Comparison of ENCODE assay signal across 1 cellular context in genomic region chr7:43439631-43440401, GRCh38.
TF ChIP-seq lines count a peak whose summit lies in the region.

No MANE protein-coding gene starts in this region.

TF ChIP-seq in GM12878, 131 proteins besides CTCF, POLR2A, EP300 and RAD21 (continued from another document):
- TF ChIP-seq ZBTB40 (IDR thresholded peaks at IDR 0.05; ENCODE audit: borderline replicate concordance) (no peak), SMARCA5 (IDR thresholded peaks at IDR 0.05) (peak; percentile 52; the same call in 1 of the 2 replicates), MYB (IDR thresholded peaks at IDR 0.05; ENCODE audit: borderline replicate concordance, low read depth, low read length) (no peak), ZNF207 (IDR thresholded peaks at IDR 0.05; ENCODE audit: borderline replicate concordance) (no peak), ESRRA (IDR thresholded peaks at IDR 0.05; ENCODE audit: low read length) (no peak), MTA2 (IDR thresholded peaks at IDR 0.05; ENCODE audit: low read depth) (no peak), MYC (IDR thresholded peaks at IDR 0.05; ENCODE audit: insufficient read depth, insufficient read length, insufficient replicate concordance, low read length, severe bottlenecking) (no peak), BACH1 (IDR thresholded peaks at IDR 0.05; ENCODE audit: borderline replicate concordance) (no peak), NFIC (IDR thresholded peaks at IDR 0.05; ENCODE audit: low read depth, low read length) (no peak), BCLAF1 (IDR thresholded peaks at IDR 0.05) (no peak), ZNF592 (IDR thresholded peaks at IDR 0.05) (no peak), E4F1 (IDR thresholded peaks at IDR 0.05; ENCODE audit: borderline replicate concordance, partially characterized antibody) (no peak), LARP7 (IDR thresholded peaks at IDR 0.05) (peak; percentile 53; the same call in 1 of the 2 replicates), YY1 (IDR thresholded peaks at IDR 0.05; ENCODE audit: low read depth, low read length) (peak; percentile 49), IKZF2 (IDR thresholded peaks at IDR 0.05) (0 out of 4 replicates have a peak, but pooled peaks of 1 of the 2 experiments have one; percentile 19), NR2C1 (IDR thresholded peaks at IDR 0.05) (no peak), IKZF1 (conservative IDR thresholded peaks at IDR 0.05) (0 out of 2 replicates have a peak, but pooled peaks have one; percentile 21), EGR1 (IDR thresholded peaks at IDR 0.05; ENCODE audit: borderline replicate concordance in 1 of 2, low read depth in 2 of 2, low read length in 2 of 2) (no peak), SPI1 (IDR thresholded peaks at IDR 0.05; ENCODE audit: borderline replicate concordance, insufficient read depth, low read depth, low read length) (0 out of 2 replicates have a peak, but pooled peaks have one; percentile 5), NR2C2 (IDR thresholded peaks at IDR 0.05; ENCODE audit: borderline replicate concordance, control insufficient read depth, insufficient read length, low read depth) (no peak), SMC3 (IDR thresholded peaks at IDR 0.05; ENCODE audit: borderline replicate concordance, low read length) (peak; percentile 79), CREB1 (IDR thresholded peaks at IDR 0.05; ENCODE audit: low read depth) (no peak), ZBTB11 (CRISPR knock-in tag; IDR thresholded peaks at IDR 0.05) (no peak), SREBF2 (IDR thresholded peaks at IDR 0.05; ENCODE audit: low read length) (no peak), POU2F2 (IDR thresholded peaks at IDR 0.05; ENCODE audit: borderline replicate concordance, low read depth, low read length) (0 out of 3 replicates have a peak, but pooled peaks have one; percentile 13), GATAD2B (conservative IDR thresholded peaks at IDR 0.05; ENCODE audit: low read depth) (0 out of 2 replicates have a peak, but pooled peaks have one; percentile 27), REST (IDR thresholded peaks at IDR 0.05; ENCODE audit: low read depth, low read length) (no peak), KAT2A (conservative IDR thresholded peaks at IDR 0.05; ENCODE audit: control insufficient read depth, low read depth, low read length) (no peak), RELB (IDR thresholded peaks at IDR 0.05; ENCODE audit: low read depth) (no peak), POLR2AphosphoS5 (IDR thresholded peaks at IDR 0.05; ENCODE audit: low read length) (no peak)
